ENCODE assay signal across 8 cellular contexts in genomic region chr19:2327773-2328400, GRCh38. TPM values are rescaled to one million over a fixed set of nuclear protein-coding genes. Genes with fewer than 3 reads are reported as not detected.
A peak's percentile ranks its signal among the peaks of the same experiment; 100 is the strongest.
DNase-seq lines count a peak whose midpoint lies in the region; ATAC-seq and TF ChIP-seq lines count a peak whose summit lies in the region.

No MANE protein-coding gene starts in this region.

- peak overlapping the region; percentile 81 for H3K4me2 ChIP-seq in DND-41 (ENCODE audit: insufficient read depth, low read length)

- peaks cover 61% of the 10 kb centered on the region for H3K4me1 ChIP-seq in DND-41 (ENCODE audit: insufficient read depth, low read length)
- H3K4me1 ChIP-seq in adipocyte (ENCODE audit: control insufficient read depth, insufficient read depth, low read length): peaks cover 28% of the 10 kb centered on the region
- H3K4me1 ChIP-seq in right atrium auricular region: peaks cover 0 to 57% of the 10 kb centered on the region in 2 donors

- H3K4me3 ChIP-seq in DND-41 (ENCODE audit: low read depth in 1 of 2, low read length in 2 of 2) (peak overlapping the region; percentile 79 to 98; a peak in 3 of 4 replicates), adipocyte (ENCODE audit: low read length) (peak overlapping the region; percentile 99), right atrium auricular region (peak overlapping the region; percentile 97 to 99), retinal pigment epithelial cell (ENCODE audit: low read length) (peak overlapping the region; percentile 97)

- TF ChIP-seq CTCF in DND-41 (IDR thresholded peaks at IDR 0.05; ENCODE audit: borderline replicate concordance, extremely low read depth, low read length, poor library complexity, severe bottlenecking) (no peak), right atrium auricular region (IDR thresholded peaks at IDR 0.05) (no peak), retinal pigment epithelial cell (conservative IDR thresholded peaks at IDR 0.05; ENCODE audit: low read depth, low read length) (no peak)

- peak overlapping the region; percentile 77 for H2AFZ ChIP-seq in DND-41 (ENCODE audit: low read depth, low read length)

- peaks cover 30% of the 10 kb centered on the region for H4K20me1 ChIP-seq in DND-41 (ENCODE audit: insufficient read depth, low read length)

- DNase-seq in DND-41: peak; percentile 87
- DNase-seq in HT1080 (ENCODE audit: low read depth): peak; percentile 61
- peak; percentile 93 for DNase-seq in SIG-M5 treated with dmso at 0.1 percent for 504 hours (lab: John Stamatoyannopoulos, UW; ENCODE audit: unreplicated experiment)
- DNase-seq in adipocyte (ENCODE audit: low read depth): peak; percentile 82
- DNase-seq in right atrium auricular region (ENCODE audit: low spot score): no peak
- DNase-seq in retinal pigment epithelial cell (ENCODE audit: low read depth): peak; percentile 39
- no peak for DNase-seq in 8988T

- H3K9me3 ChIP-seq in DND-41 (ENCODE audit: insufficient read depth, low read length, severe bottlenecking) (no peaks in the 10 kb centered on the region), adipocyte (ENCODE audit: control insufficient read depth, low read length) (no peaks in the 10 kb centered on the region), right atrium auricular region (no peaks in the 10 kb centered on the region)

- H3K27ac ChIP-seq in DND-41 (ENCODE audit: low read length) (peak overlapping the region; percentile 96), right atrium auricular region (peak overlapping the region; percentile 68 to 73)

- H3K9ac ChIP-seq in DND-41 (ENCODE audit: low read depth, low read length) (peak overlapping the region; percentile 99), adipocyte (ENCODE audit: low read length) (peak overlapping the region; percentile 97)

- H3K36me3 ChIP-seq in DND-41 (ENCODE audit: insufficient read depth, low read length) (peaks cover 49% of the 10 kb centered on the region), adipocyte (ENCODE audit: control insufficient read depth, insufficient read depth, low read length, severe bottlenecking) (peaks cover 5% of the 10 kb centered on the region), right atrium auricular region (peaks cover 8% of the 10 kb centered on the region)

- H3K79me2 ChIP-seq in DND-41 (ENCODE audit: insufficient read depth, low read length): peaks cover 85% of the 10 kb centered on the region

- ATAC-seq in DND-41 (ENCODE audit: insufficient read depth, low read depth) (peak; percentile 77), GM18870 (IDR thresholded peaks at IDR 0.05; ENCODE audit: unreplicated experiment) (no peak)

- H3K27me3 ChIP-seq in DND-41 (ENCODE audit: insufficient read depth, low read length, poor library complexity) (no peaks in the 10 kb centered on the region), adipocyte (replicated peaks; ENCODE audit: control insufficient read depth, insufficient read depth, low read length) (no peaks in the 10 kb centered on the region), right atrium auricular region (no peaks in the 10 kb centered on the region)

RNA-seq across cellular contexts. Expression of gene LSM7, which starts 0.5 kb away (rescaled TPM):
- 280 and 379 TPM in 2 replicates for total RNA-seq in HT1080 (2014; rRNA removed; shearing (Covaris generic))
- 180 and 315 TPM in 2 replicates for polyA plus RNA-seq in HT1080 (2015; cell fraction: cytosol; rRNA removed)
- polyA plus RNA-seq in HT1080 (2015; cell fraction: nucleus; rRNA removed): 131 and 180 TPM in 2 replicates
- 100 to 1,000 TPM in 1 of 2 donors, 10 to 100 TPM in 1; 38.6 to 104 TPM for total RNA-seq in right atrium auricular region

RNA-seq across cellular contexts. Expression of gene SPPL2B, which starts 0.6 kb away (rescaled TPM):
- 13.4 and 16.2 TPM in 2 replicates for total RNA-seq in HT1080 (2014; rRNA removed; shearing (Covaris generic))
- 11.5 and 15.0 TPM in 2 replicates for polyA plus RNA-seq in HT1080 (2015; cell fraction: cytosol; rRNA removed)
- polyA plus RNA-seq in HT1080 (2015; cell fraction: nucleus; rRNA removed): 161 and 165 TPM in 2 replicates
- 10 to 100 TPM; 16.7 to 19.8 TPM for total RNA-seq in right atrium auricular region

RNA-seq across cellular contexts. Expression of gene LINGO3, which starts 19.9 kb away (rescaled TPM):
- total RNA-seq in HT1080 (2014; rRNA removed; shearing (Covaris generic)): not detected in 2 replicates
- polyA plus RNA-seq in HT1080 (2015; cell fraction: cytosol; rRNA removed): not detected in 2 replicates
- polyA plus RNA-seq in HT1080 (2015; cell fraction: nucleus; rRNA removed): not detected in 2 replicates
- not detected for total RNA-seq in right atrium auricular region

RNA-seq across cellular contexts. Expression of gene TMPRSS9, which starts 32.2 kb away (rescaled TPM):
- not detected in 2 replicates for total RNA-seq in HT1080 (2014; rRNA removed; shearing (Covaris generic))
- not detected in 2 replicates for polyA plus RNA-seq in HT1080 (2015; cell fraction: cytosol; rRNA removed)
- polyA plus RNA-seq in HT1080 (2015; cell fraction: nucleus; rRNA removed): not detected in 2 replicates
- not detected for total RNA-seq in right atrium auricular region

RNA-seq across cellular contexts. Expression of gene PEAK3, which starts 45.9 kb away (rescaled TPM):
- total RNA-seq in HT1080 (2014; rRNA removed; shearing (Covaris generic)): 0.03 and 0.35 TPM in 2 replicates
- polyA plus RNA-seq in HT1080 (2015; cell fraction: cytosol; rRNA removed): 0.03 and 0.06 TPM in 2 replicates
- polyA plus RNA-seq in HT1080 (2015; cell fraction: nucleus; rRNA removed): not detected in 2 replicates
- 1 to 10 TPM; 1.5 to 1.9 TPM for total RNA-seq in right atrium auricular region

Comparison
In these comparisons a context has a peak if more than half of its experiments do, and no peak if none do; other contexts are left out.
1. DNase-seq: peak in DND-41 (single experiment), HT1080 (single experiment), SIG-M5 treated with dmso at 0.1 percent for 504 hours (single experiment), adipocyte (single experiment) and retinal pigment epithelial cell (single experiment); none in right atrium auricular region (single experiment) and 8988T (single experiment).
2. Peak in every context shown above with its lines, with median percentiles within 50 percentile points of each other: H3K4me3 ChIP-seq.